ENCODE assay signal across 8 cellular contexts in genomic region chr22:39316440-39317083, GRCh38. TPM values are rescaled to one million over a fixed set of nuclear protein-coding genes. Genes with fewer than 3 reads are reported as not detected.
DNase-seq lines count a peak whose midpoint lies in the region; ATAC-seq and TF ChIP-seq lines count a peak whose summit lies in the region.

No MANE protein-coding gene starts in this region.

- no peaks in the 10 kb centered on the region for H3K27me3 Mint-ChIP-seq in activated CD4-positive, alpha-beta T cell treated with anti-CD3 and anti-CD28 coated beads for 36 hours

- peak overlapping the region; percentile 100 for H3K27ac Mint-ChIP-seq in activated CD4-positive, alpha-beta T cell treated with anti-CD3 and anti-CD28 coated beads for 36 hours

- H3K4me3 Mint-ChIP-seq in activated CD4-positive, alpha-beta T cell treated with anti-CD3 and anti-CD28 coated beads for 36 hours = peak overlapping the region; percentile 100

- CTCF ChIA-PET in activated CD4-positive, alpha-beta T cell treated with anti-CD3 and anti-CD28 coated beads for 36 hours (lab: Charles Lee) = interaction anchor here (0.5 to 4.8 kb wide), 20 partner anchors 10 to 1662 kb away, joined by 3 to 37 read pairs (median 4); partner anchors contain the start of gene SYNGR1

- POLR2A ChIA-PET in activated CD4-positive, alpha-beta T cell treated with anti-CD3 and anti-CD28 coated beads for 36 hours (lab: Charles Lee) = interaction anchor here (0.6 to 2.7 kb wide), 14 partner anchors 9 to 1107 kb away, joined by 3 to 11 read pairs (median 4); partner anchors contain the start of gene ATF4

- ATAC-seq in activated CD4-positive, alpha-beta T cell treated with anti-CD3 and anti-CD28 coated beads for 36 hours = peak; percentile 41
- ATAC-seq in left lobe of liver (peak; percentile 46), GM21825 (IDR thresholded peaks at IDR 0.05; ENCODE audit: unreplicated experiment) (no peak)

- intact Hi-C loops in activated CD4-positive, alpha-beta T cell treated with anti-CD3 and anti-CD28 coated beads for 36 hours (cut with DNase I, micrococcal nuclease) = loop anchor here (1.0 to 10.0 kb wide), 6 partner anchors 145 to 612 kb away; partner anchors contain the start of genes APOBEC3C (in 1 of the 2), CBX6 (in 1 of the 2), CBX7 (in 1 of the 2) and GTPBP1 (in 1 of the 2)
- intact Hi-C loops in colonic mucosa (cut with DNase I) = loop anchor here (5.0 to 10.0 kb wide), 2 partner anchors 164 to 208 kb away; partner anchors contain the start of genes ATF4 and CBX7

- DNase-seq in NCI-H1105 treated with DMSO at 0.1 percent for 48 hours (lab: John Stamatoyannopoulos, UW) (peak; percentile 9), NCI-H1105 (lab: John Stamatoyannopoulos, UW) (no peak), NCI-H2227 treated with DMSO at 0.1 percent for 48 hours (lab: John Stamatoyannopoulos, UW) (peak; percentile 37), colonic mucosa (peak; percentile 80), left lobe of liver (ENCODE audit: low spot score) (peak; percentile 75)
- peak; percentile 90 for DNase-seq in activated CD4-positive, alpha-beta T cell treated with anti-CD3 and anti-CD28 coated beads for 36 hours
- peak; percentile 79 to 86 for DNase-seq in stimulated activated CD4-positive, alpha-beta T cell treated with anti-CD3 and anti-CD28 coated beads, Interleukin-2, amount 100 ng/mL, for 24 hours

- peak overlapping the region in 1 of 2 donors; percentile 97 for H3K9ac ChIP-seq in colonic mucosa (ENCODE audit: low read depth in 2 of 2, low read length in 2 of 2)

- TF ChIP-seq CTCF in colonic mucosa (IDR thresholded peaks at IDR 0.05) = peak; percentile 83

- H3K9me3 ChIP-seq in colonic mucosa = no peaks in the 10 kb centered on the region

- no peaks in the 10 kb centered on the region for H3K9me3 Mint-ChIP-seq in activated CD4-positive, alpha-beta T cell treated with anti-CD3 and anti-CD28 coated beads for 36 hours (ENCODE audit: low read depth)

- peaks cover 36% of the 10 kb centered on the region for H3K4me1 Mint-ChIP-seq in activated CD4-positive, alpha-beta T cell treated with anti-CD3 and anti-CD28 coated beads for 36 hours

- peaks cover 47% of the 10 kb centered on the region for H3K36me3 ChIP-seq in colonic mucosa

- H3K36me3 Mint-ChIP-seq in activated CD4-positive, alpha-beta T cell treated with anti-CD3 and anti-CD28 coated beads for 36 hours (ENCODE audit: low read depth) = peaks cover 78% of the 10 kb centered on the region

- H3K4me1 ChIP-seq in colonic mucosa = peaks cover 28% of the 10 kb centered on the region

- H3K4me3 ChIP-seq in colonic mucosa = peak overlapping the region; percentile 83

- no peaks in the 10 kb centered on the region for H3K27me3 ChIP-seq in colonic mucosa

- no peak overlapping the region for H3K27ac ChIP-seq in colonic mucosa

RNA-seq across cellular contexts. Expression of gene RPL3, which starts 2.9 kb away (rescaled TPM):
- total RNA-seq in activated CD4-positive, alpha-beta T cell treated with anti-CD3 and anti-CD28 coated beads for 36 hours = 1,000 to 10,000 TPM; 2,519 to 3,155 TPM
- total RNA-seq in colonic mucosa (1,000 to 10,000 TPM; 1,796 to 1,829 TPM), left lobe of liver (862 TPM)

RNA-seq across cellular contexts. Expression of gene SYNGR1, which starts 33.2 kb away (rescaled TPM):
- total RNA-seq in activated CD4-positive, alpha-beta T cell treated with anti-CD3 and anti-CD28 coated beads for 36 hours = under 1 TPM; 0.58 to 0.89 TPM
- total RNA-seq in colonic mucosa = 1 to 10 TPM; 1.8 to 4.3 TPM
- 2.9 TPM for total RNA-seq in left lobe of liver
